In the genomic region with DNA sequence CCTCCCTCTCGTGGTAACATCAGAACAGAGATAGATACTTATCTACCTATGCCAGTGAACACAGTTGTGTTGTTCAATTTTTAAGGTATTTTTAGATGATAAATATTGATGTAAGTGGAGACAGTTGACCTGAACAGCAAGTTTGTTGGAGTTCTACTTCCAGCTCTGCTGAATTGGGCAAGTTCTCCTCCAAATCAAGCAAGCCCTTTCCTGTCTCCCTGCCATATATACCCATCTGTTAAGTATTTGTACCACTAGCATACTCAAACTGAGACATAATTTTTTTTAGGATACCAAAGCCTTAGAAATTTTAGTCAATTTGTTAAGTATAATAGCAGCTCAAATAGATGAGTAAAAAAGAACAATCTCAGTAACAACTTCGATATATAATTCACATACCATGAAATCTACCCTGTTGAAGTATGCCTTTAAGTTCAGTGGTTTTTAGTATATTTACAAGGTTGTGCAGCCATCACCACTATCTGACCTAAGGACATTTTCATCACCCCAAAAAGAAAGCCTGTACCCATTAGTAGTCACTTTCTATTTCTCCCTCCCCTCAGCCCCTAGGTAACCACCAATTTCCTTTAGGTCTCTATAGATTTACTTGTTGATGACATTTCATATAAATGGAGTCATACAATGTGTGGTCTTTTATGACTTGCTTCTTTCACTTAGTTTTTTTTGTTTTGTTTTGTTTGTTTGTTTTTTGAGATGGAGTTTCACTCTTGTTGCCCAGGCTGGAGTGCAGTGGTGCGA, we compare ENCODE assay signal across 23 cellular contexts.
DNase-seq lines count a peak whose midpoint lies in the region; ATAC-seq, FAIRE-seq and TF ChIP-seq lines count a peak whose summit lies in the region.
"Had no signal": no experiment of that assay in that cellular context is flagged by ENCODE, and none has a peak within 500 bp of the region (broad histone marks: within the 10 kb centered on the region; RNA-seq: fewer than 3 reads in every experiment).

No MANE protein-coding gene starts in this region.

- DNase-seq in HepG2 (ENCODE audit: low spot score) (no peak), right lobe of liver (no peak), T-helper 17 cell (no peak), uterus (no peak), AG20443 (ENCODE audit: low spot score) (no peak), H7 (no peak)
- no peak for DNase-seq in effector memory CD8-positive, alpha-beta T cell
- DNase-seq in stimulated activated naive CD8-positive, alpha-beta T cell treated with anti-CD3 and anti-CD28 coated beads, Interleukin-15, amount 100 ng/mL, for 72 hours, result no peak
- DNase-seq: activated B cell treated with CpG ODN at 0.5 μM for 24 hours; activated CD8-positive, alpha-beta memory T cell treated with anti-CD3 and anti-CD28 coated beads, Interleukin-2, amount 50 U/mL, for 48 hours; colonic mucosa; endodermal cell; left colon; mesendoderm; NCI-H2081 treated with DMSO at 0.1 percent for 48 hours; NCI-H446 treated with DMSO at 0.1 percent for 48 hours; nephron progenitor cell; Peyer's patch; posterior cingulate gyrus; stomach; transverse colon had no signal

- H3K4me3 ChIP-seq in HepG2 (replicated peaks in 1 of 3; ENCODE audit: insufficient read depth in 1 of 3, low read depth in 2 of 3, low read length in 3 of 3) (no peak overlapping the region), right lobe of liver (no peak overlapping the region), uterus (no peak overlapping the region), H7 (ENCODE audit: insufficient read depth, low read depth, low read length) (no peak overlapping the region)
- H3K4me3 ChIP-seq: colonic mucosa, HAP-1, Peyer's patch, SJSA1, stomach, transverse colon had no signal

- H3K4me3 Mint-ChIP-seq in T-helper 17 cell, result peak overlapping the region; percentile 15
- peak overlapping the region; percentile 45 to 54 for H3K4me3 Mint-ChIP-seq in effector memory CD8-positive, alpha-beta T cell
- no peak overlapping the region for H3K4me3 Mint-ChIP-seq in stimulated activated naive CD8-positive, alpha-beta T cell treated with anti-CD3 and anti-CD28 coated beads, Interleukin-15, amount 100 ng/mL, for 72 hours
- H3K4me3 Mint-ChIP-seq: activated B cell treated with CpG ODN at 0.5 μM for 24 hours, endodermal cell, nephron progenitor cell had no signal

- H3K79me2 ChIP-seq in HepG2 (ENCODE audit: insufficient read depth, low read length), result peaks cover 5% of the 10 kb centered on the region

- no peaks in the 10 kb centered on the region for H3K27me3 ChIP-seq in HepG2 (ENCODE audit: control insufficient read depth in 1 of 2, insufficient read depth in 2 of 2, low read length in 2 of 2)
- H3K27me3 ChIP-seq in right lobe of liver, result no peaks in the 10 kb centered on the region
- H3K27me3 ChIP-seq in uterus, result no peaks in the 10 kb centered on the region
- H3K27me3 ChIP-seq in H7 (ENCODE audit: control insufficient read depth, insufficient read depth, low read length), result no peaks in the 10 kb centered on the region
- H3K27me3 ChIP-seq: colonic mucosa, Peyer's patch, SJSA1, stomach, transverse colon had no signal

- no peak overlapping the region for H3K4me2 ChIP-seq in HepG2 (ENCODE audit: low read depth, low read length)

- POLR2A ChIA-PET in HepG2 (lab: Yijun Ruan, JAX), result no interaction called here

- H3K36me3 Mint-ChIP-seq in T-helper 17 cell (ENCODE audit: low read depth), result peaks cover 14% of the 10 kb centered on the region
- H3K36me3 Mint-ChIP-seq in effector memory CD8-positive, alpha-beta T cell (ENCODE audit: insufficient read depth), result peaks cover 82% of the 10 kb centered on the region

- no peaks in the 10 kb centered on the region for H3K9me3 Mint-ChIP-seq in effector memory CD8-positive, alpha-beta T cell
- H3K9me3 Mint-ChIP-seq in stimulated activated naive CD8-positive, alpha-beta T cell treated with anti-CD3 and anti-CD28 coated beads, Interleukin-15, amount 100 ng/mL, for 72 hours, result no peaks in the 10 kb centered on the region
- H3K9me3 Mint-ChIP-seq: activated B cell treated with CpG ODN at 0.5 μM for 24 hours, endodermal cell, nephron progenitor cell had no signal

- no peak for TF ChIP-seq CTCF in HepG2 (CRISPR knock-in tag; IDR thresholded peaks at IDR 0.05)
- no peak for TF ChIP-seq CTCF in right lobe of liver (IDR thresholded peaks at IDR 0.05)
- no peak for TF ChIP-seq CTCF in uterus (IDR thresholded peaks at IDR 0.05)

- BruUV-seq in HepG2 (replicated peaks; lab: Mats Ljungman, UMichigan), result no TSS peak

- peak overlapping the region; percentile 94 for H3K27ac Mint-ChIP-seq in T-helper 17 cell
- peak overlapping the region; percentile 82 to 96 for H3K27ac Mint-ChIP-seq in effector memory CD8-positive, alpha-beta T cell
- peak overlapping the region in 1 of 2 donors; percentile 57 for H3K27ac Mint-ChIP-seq in stimulated activated naive CD8-positive, alpha-beta T cell treated with anti-CD3 and anti-CD28 coated beads, Interleukin-15, amount 100 ng/mL, for 72 hours
- H3K27ac Mint-ChIP-seq: activated B cell treated with CpG ODN at 0.5 μM for 24 hours, endodermal cell, nephron progenitor cell had no signal

- TF ChIP-seq EP300 in HepG2 (IDR thresholded peaks at IDR 0.05; ENCODE audit: low read depth in 2 of 2, low read length in 2 of 2) (no peak), HepG2 (CRISPR knock-in tag; IDR thresholded peaks at IDR 0.05; ENCODE audit: borderline replicate concordance) (no peak)

- H3K9me3 ChIP-seq in HepG2 (ENCODE audit: low read length) (no peaks in the 10 kb centered on the region), right lobe of liver (no peaks in the 10 kb centered on the region), T-helper 17 cell (ENCODE audit: control insufficient read depth, low read length, poor library complexity, severe bottlenecking) (no peaks in the 10 kb centered on the region), uterus (no peaks in the 10 kb centered on the region)
- H3K9me3 ChIP-seq: colonic mucosa, HAP-1, Peyer's patch, SJSA1, stomach, transverse colon had no signal

- H3K36me3 ChIP-seq in HepG2 (replicated peaks in 1 of 2; ENCODE audit: control insufficient read depth in 1 of 2, insufficient read depth in 2 of 2, low read length in 2 of 2) (peaks cover 37 to 96% of the 10 kb centered on the region in 2 experiments), right lobe of liver (peaks cover 0 to 42% (median 20%) of the 10 kb centered on the region in 4 donors), uterus (no peaks in the 10 kb centered on the region), H7 (replicated peaks; ENCODE audit: control insufficient read depth, insufficient read depth, low read length) (peaks cover 13% of the 10 kb centered on the region)

- no peak for TF ChIP-seq RAD21 in HepG2 (CRISPR knock-in tag; IDR thresholded peaks at IDR 0.05)

- in situ Hi-C loops in HepG2 (cut with HindIII; ENCODE audit: extremely low pct_ligation_motif_present, low pct_unique_long_range_greater_than_20kb), result no loop called here

- H3K27ac ChIP-seq in HepG2 (ENCODE audit: extremely low read length, insufficient read depth, low read length) (no peak overlapping the region), right lobe of liver (no peak overlapping the region), uterus (peak overlapping the region in 1 of 2 donors; percentile 61)
- H3K27ac ChIP-seq: colonic mucosa, SJSA1, stomach had no signal

- H4K20me1 ChIP-seq in HepG2 (ENCODE audit: insufficient read depth, low read length), result peaks cover 25% of the 10 kb centered on the region

- H3K4me1 ChIP-seq in HepG2 (ENCODE audit: insufficient read depth, low read length), result peaks cover 15% of the 10 kb centered on the region; the same call in 1 of the 2 replicates
- H3K4me1 ChIP-seq in right lobe of liver, result no peaks in the 10 kb centered on the region
- no peaks in the 10 kb centered on the region for H3K4me1 ChIP-seq in uterus
- H3K4me1 ChIP-seq: HAP-1, SJSA1 had no signal

- no peak for TF ChIP-seq POLR2A in HepG2 (IDR thresholded peaks at IDR 0.05; ENCODE audit: insufficient read depth in 1 of 2, low read depth in 2 of 2, low read length in 2 of 2)
- TF ChIP-seq POLR2A in right lobe of liver (IDR thresholded peaks at IDR 0.05), result no peak
- TF ChIP-seq POLR2A in uterus (IDR thresholded peaks at IDR 0.05), result no peak

- H2AFZ ChIP-seq in HepG2 (ENCODE audit: low read length), result no peak overlapping the region

- H3K4me1 Mint-ChIP-seq in T-helper 17 cell, result peaks cover 44% of the 10 kb centered on the region
- peaks cover 37% of the 10 kb centered on the region in 2 donors for H3K4me1 Mint-ChIP-seq in effector memory CD8-positive, alpha-beta T cell (ENCODE audit: low read depth in 2 of 2)
- peaks cover 35% of the 10 kb centered on the region for H3K4me1 Mint-ChIP-seq in stimulated activated naive CD8-positive, alpha-beta T cell treated with anti-CD3 and anti-CD28 coated beads, Interleukin-15, amount 100 ng/mL, for 72 hours
- H3K4me1 Mint-ChIP-seq: endodermal cell, nephron progenitor cell had no signal

- WGBS in HepG2 (ENCODE audit: low lambda C conversion rate), result 98% methylated on average over 3 of the region's 3 CpGs
- 98% methylated on average over 3 of the region's 3 CpGs for WGBS in right lobe of liver (ENCODE audit: insufficient coverage, low coverage, low lambda C conversion rate, missing lambda C conversion rate)

- ATAC-seq in HepG2 (peak; percentile 4; the same call in 2 of the 3 replicates), right lobe of liver (no peak), T-helper 17 cell (no peak)
- ATAC-seq in effector memory CD8-positive, alpha-beta T cell (replicated peaks), result peak; percentile 6
- ATAC-seq in stimulated activated naive CD8-positive, alpha-beta T cell treated with anti-CD3 and anti-CD28 coated beads, Interleukin-15, amount 100 ng/mL, for 72 hours, result peak; percentile 74
- ATAC-seq: left colon had no signal

- no peak for FAIRE-seq in HepG2 (lab: Jason Lieb, UNC)

- CTCF ChIA-PET in HepG2 (lab: Yijun Ruan, JAX; ENCODE audit: low intra/inter-chr PET ratio, low total read pairs), result no interaction called here

- intact Hi-C loops in HepG2 (cut with micrococcal nuclease; ENCODE audit: unreplicated experiment) (no loop called here), right lobe of liver (cut with DNase I) (no loop called here), uterus (cut with DNase I; ENCODE audit: low total_unique reads) (no loop called here)

- no peaks in the 10 kb centered on the region for H3K27me3 Mint-ChIP-seq in T-helper 17 cell
- H3K27me3 Mint-ChIP-seq in effector memory CD8-positive, alpha-beta T cell, result no peaks in the 10 kb centered on the region
- no peaks in the 10 kb centered on the region for H3K27me3 Mint-ChIP-seq in stimulated activated naive CD8-positive, alpha-beta T cell treated with anti-CD3 and anti-CD28 coated beads, Interleukin-15, amount 100 ng/mL, for 72 hours
- H3K27me3 Mint-ChIP-seq: activated B cell treated with CpG ODN at 0.5 μM for 24 hours had no signal

- H3K9ac ChIP-seq in HepG2 (ENCODE audit: insufficient read depth, low read depth, low read length), result no peak overlapping the region

TF ChIP-seq in HepG2, 621 proteins besides CTCF, POLR2A, EP300 and RAD21:
- TF ChIP-seq RBM22 (optimal IDR thresholded peaks at IDR 0.05; ENCODE audit: low read length), result peak; percentile 2
- no peak for TF ChIP-seq ZNF775 (CRISPR knock-in tag; IDR thresholded peaks at IDR 0.05; ENCODE audit: borderline replicate concordance)

Comparison
In these comparisons a context has a peak if more than half of its experiments do, and no peak if none do; other contexts are left out.
1. ATAC-seq: peak in HepG2 (single experiment), effector memory CD8-positive, alpha-beta T cell (single experiment) and stimulated activated naive CD8-positive, alpha-beta T cell treated with anti-CD3 and anti-CD28 coated beads, Interleukin-15, amount 100 ng/mL, for 72 hours (single experiment); none in right lobe of liver (0 of 4) and T-helper 17 cell (single experiment).
2. H3K4me3 Mint-ChIP-seq: peak in T-helper 17 cell (single experiment) and effector memory CD8-positive, alpha-beta T cell (2 of 2); none in stimulated activated naive CD8-positive, alpha-beta T cell treated with anti-CD3 and anti-CD28 coated beads, Interleukin-15, amount 100 ng/mL, for 72 hours (0 of 2).